In genomic region chr16:49618955-49619354, GRCh38 we compare ENCODE assay signal across 27 cellular contexts.
"Had no signal": no experiment of that assay in that cellular context is flagged by ENCODE, and none has a peak within 500 bp of the region (broad histone marks: within the 10 kb centered on the region; RNA-seq: fewer than 3 reads in every experiment).

No MANE protein-coding gene starts in this region.

- H3K4me1 ChIP-seq: neural progenitor cell had no signal

- H3K4me3 Mint-ChIP-seq: effector memory CD8-positive, alpha-beta T cell; immature natural killer cell; memory B cell; natural killer cell treated with Interleukin-12 subunit alpha and Interleukin-12 subunit beta and Interleukin-15 and Interleukin-18, amount 100 ng/mL, for 72 hours; neural progenitor cell; stimulated activated naive B cell treated with anti-CD40 and anti-IgM and Interleukin-4, amounts not matched to agents 10 μg/mL and 1 μg/mL and 100 μg/mL, for 72 hours; stimulated activated naive CD8-positive, alpha-beta T cell treated with anti-CD3 and anti-CD28 coated beads, Interleukin-15, amount 100 ng/mL, for 72 hours had no signal

- H3K9me3 ChIP-seq: esophagus squamous epithelium, gastroesophageal sphincter, lower lobe of right lung, pancreas, spleen, upper lobe of left lung, vagina had no signal

- H3K4me1 Mint-ChIP-seq: immature natural killer cell; memory B cell; stimulated activated naive B cell treated with anti-CD40 and anti-IgM and Interleukin-4, amounts not matched to agents 10 μg/mL and 1 μg/mL and 100 μg/mL, for 72 hours; stimulated activated naive CD8-positive, alpha-beta T cell treated with anti-CD3 and anti-CD28 coated beads, Interleukin-15, amount 100 ng/mL, for 72 hours had no signal

- ATAC-seq: effector memory CD8-positive, alpha-beta T cell; gastroesophageal sphincter; left cardiac atrium; lower lobe of right lung; natural killer cell treated with Interleukin-12 subunit alpha and Interleukin-12 subunit beta and Interleukin-15 and Interleukin-18, amount 100 ng/mL, for 72 hours; pancreas; right cardiac atrium; stimulated activated naive CD8-positive, alpha-beta T cell treated with anti-CD3 and anti-CD28 coated beads, Interleukin-15, amount 100 ng/mL, for 72 hours had no signal

- H3K36me3 ChIP-seq: esophagus squamous epithelium, gastroesophageal sphincter, left ventricle myocardium inferior, lower lobe of right lung, neural progenitor cell, pancreas, spleen, upper lobe of left lung, vagina had no signal

- H3K27me3 ChIP-seq: esophagus squamous epithelium, gastroesophageal sphincter, neural progenitor cell, pancreas, spleen, upper lobe of left lung, vagina had no signal

- H3K9me3 Mint-ChIP-seq: effector memory CD8-positive, alpha-beta T cell; immature natural killer cell; memory B cell; natural killer cell treated with Interleukin-12 subunit alpha and Interleukin-12 subunit beta and Interleukin-15 and Interleukin-18, amount 100 ng/mL, for 72 hours; stimulated activated naive B cell treated with anti-CD40 and anti-IgM and Interleukin-4, amounts not matched to agents 10 μg/mL and 1 μg/mL and 100 μg/mL, for 72 hours; stimulated activated naive CD8-positive, alpha-beta T cell treated with anti-CD3 and anti-CD28 coated beads, Interleukin-15, amount 100 ng/mL, for 72 hours had no signal

- H3K27me3 Mint-ChIP-seq: effector memory CD8-positive, alpha-beta T cell; memory B cell; progenitor cell of endocrine pancreas; stimulated activated naive B cell treated with anti-CD40 and anti-IgM and Interleukin-4, amounts not matched to agents 10 μg/mL and 1 μg/mL and 100 μg/mL, for 72 hours; stimulated activated naive CD8-positive, alpha-beta T cell treated with anti-CD3 and anti-CD28 coated beads, Interleukin-15, amount 100 ng/mL, for 72 hours had no signal

- H3K36me3 Mint-ChIP-seq: immature natural killer cell; memory B cell; natural killer cell treated with Interleukin-12 subunit alpha and Interleukin-12 subunit beta and Interleukin-15 and Interleukin-18, amount 100 ng/mL, for 72 hours; stimulated activated naive B cell treated with anti-CD40 and anti-IgM and Interleukin-4, amounts not matched to agents 10 μg/mL and 1 μg/mL and 100 μg/mL, for 72 hours had no signal

- H3K27ac ChIP-seq: esophagus squamous epithelium, lower lobe of right lung, neural progenitor cell, pancreas, spleen, upper lobe of left lung, vagina had no signal

- DNase-seq: effector memory CD8-positive, alpha-beta T cell; esophagus squamous epithelium; foreskin fibroblast; glutamatergic neuron; immature natural killer cell; kidney; left cardiac atrium; left ventricle myocardium inferior; lower lobe of right lung; midbrain; nucleus accumbens; pancreas; spleen; stimulated activated CD4-positive, alpha-beta T cell treated with anti-CD3 and anti-CD28 coated beads, Interleukin-15, amount 100 ng/mL, for 24 hours; stimulated activated CD4-positive, alpha-beta T cell treated with anti-CD3 and anti-CD28 coated beads, Interleukin-1b, Interleukin-23, amount 100 ng/mL, for 48 hours; stimulated activated CD4-positive, alpha-beta T cell treated with anti-CD3 and anti-CD28 coated beads, Interleukin-4, amount 100 ng/mL, for 4 hours; stimulated activated naive B cell treated with anti-CD40 and anti-IgM and Interleukin-4, amounts not matched to agents 10 μg/mL and 1 μg/mL and 100 μg/mL, for 72 hours; stimulated activated naive CD8-positive, alpha-beta T cell treated with anti-CD3 and anti-CD28 coated beads, Interleukin-15, amount 100 ng/mL, for 72 hours; substantia nigra; upper lobe of left lung had no signal

- H3K27ac Mint-ChIP-seq: effector memory CD8-positive, alpha-beta T cell; immature natural killer cell; memory B cell; natural killer cell treated with Interleukin-12 subunit alpha and Interleukin-12 subunit beta and Interleukin-15 and Interleukin-18, amount 100 ng/mL, for 72 hours; neural progenitor cell; progenitor cell of endocrine pancreas; stimulated activated naive B cell treated with anti-CD40 and anti-IgM and Interleukin-4, amounts not matched to agents 10 μg/mL and 1 μg/mL and 100 μg/mL, for 72 hours; stimulated activated naive CD8-positive, alpha-beta T cell treated with anti-CD3 and anti-CD28 coated beads, Interleukin-15, amount 100 ng/mL, for 72 hours had no signal

- H3K4me3 ChIP-seq: esophagus squamous epithelium, gastroesophageal sphincter, left ventricle myocardium inferior, lower lobe of right lung, neural progenitor cell, pancreas, spleen, upper lobe of left lung, vagina had no signal
